In the genomic region with DNA sequence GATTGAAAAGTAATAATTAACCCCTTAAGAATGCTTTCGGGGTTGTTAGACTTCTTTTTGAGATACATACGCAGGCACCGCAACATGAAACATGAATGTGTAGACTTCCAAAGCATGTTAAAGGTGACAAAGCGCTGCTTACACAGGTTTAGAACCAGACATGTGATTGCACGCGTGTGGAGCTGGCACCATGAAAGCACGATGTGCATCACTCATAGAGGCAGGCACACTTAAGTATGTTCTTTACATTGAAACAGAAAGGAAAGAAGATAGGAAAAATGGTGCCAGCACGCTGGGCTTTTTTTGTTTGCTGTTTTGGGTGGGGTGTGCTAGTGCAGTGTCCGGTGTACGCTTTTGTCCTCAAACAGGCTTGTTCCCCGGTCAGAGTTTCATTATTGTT, we compare ENCODE assay signal across 8 cellular contexts.
DNase-seq lines count a peak whose midpoint lies in the region; ATAC-seq and TF ChIP-seq lines count a peak whose summit lies in the region.

No MANE protein-coding gene starts in this region.

- TF ChIP-seq CTCF in CD14-positive monocyte (IDR thresholded peaks at IDR 0.05) (no peak), coronary artery (IDR thresholded peaks at IDR 0.05) (no peak)

- no peak for ATAC-seq in naive thymus-derived CD4-positive, alpha-beta T cell
- no peak for ATAC-seq in GM19324 (IDR thresholded peaks at IDR 0.05; ENCODE audit: low FRiP score, unreplicated experiment)
- ATAC-seq in GM18519 (IDR thresholded peaks at IDR 0.05; ENCODE audit: low FRiP score, unreplicated experiment) = no peak

- no peaks in the 10 kb centered on the region for H3K9me3 Mint-ChIP-seq in CD14-positive monocyte
- no peaks in the 10 kb centered on the region for H3K9me3 Mint-ChIP-seq in naive thymus-derived CD4-positive, alpha-beta T cell

- H3K27me3 ChIP-seq in MG63 = no peaks in the 10 kb centered on the region
- H3K27me3 ChIP-seq in naive thymus-derived CD4-positive, alpha-beta T cell (ENCODE audit: control insufficient read depth in 2 of 2, insufficient read depth in 2 of 2, low read length in 2 of 2) = no peaks in the 10 kb centered on the region

- H3K4me3 ChIP-seq in MG63 (peak overlapping the region; percentile 67), coronary artery (peak overlapping the region; percentile 61)
- no peak overlapping the region for H3K4me3 ChIP-seq in naive thymus-derived CD4-positive, alpha-beta T cell (ENCODE audit: low read length)

- CTCF ChIA-PET in naive thymus-derived CD4-positive, alpha-beta T cell (lab: Charles Lee) = no interaction called here

- H3K27ac Mint-ChIP-seq in CD14-positive monocyte = peak overlapping the region in 6 of 7 donors; percentile 19 to 89 (median 47)
- H3K27ac Mint-ChIP-seq in naive thymus-derived CD4-positive, alpha-beta T cell = peak overlapping the region in 8 of 9 donors; percentile 16 to 93 (median 58)

- H3K36me3 Mint-ChIP-seq in CD14-positive monocyte = peaks cover 20 to 22% of the 10 kb centered on the region in 2 donors
- peaks cover 0 to 5% (median 2%) of the 10 kb centered on the region in 5 donors for H3K36me3 Mint-ChIP-seq in naive thymus-derived CD4-positive, alpha-beta T cell

- H3K4me1 Mint-ChIP-seq in CD14-positive monocyte = peaks cover 54% of the 10 kb centered on the region
- H3K4me1 Mint-ChIP-seq in naive thymus-derived CD4-positive, alpha-beta T cell = peaks cover 25 to 76% (median 66%) of the 10 kb centered on the region in 7 donors

- DNase-seq in CD14-positive monocyte (ENCODE audit: low spot score) = peak; percentile 11
- peak; percentile 62 for DNase-seq in MG63
- DNase-seq in coronary artery (ENCODE audit: low spot score) = peak; percentile 62
- DNase-seq in naive thymus-derived CD4-positive, alpha-beta T cell = no peak
- no peak for DNase-seq in middle frontal gyrus (ENCODE audit: extremely low spot score, low spot score)
- DNase-seq in T-helper 2 cell = no peak

- peaks cover 20% of the 10 kb centered on the region for H3K36me3 ChIP-seq in MG63
- no peaks in the 10 kb centered on the region for H3K36me3 ChIP-seq in naive thymus-derived CD4-positive, alpha-beta T cell (ENCODE audit: control insufficient read depth in 2 of 3, insufficient read depth in 3 of 3, low read length in 3 of 3)

- peaks cover 0 to 3% (median 0%) of the 10 kb centered on the region in 3 donors for H3K27me3 Mint-ChIP-seq in CD14-positive monocyte (ENCODE audit: low read depth in 3 of 3)
- H3K27me3 Mint-ChIP-seq in naive thymus-derived CD4-positive, alpha-beta T cell = peaks cover 0 to 13% (median 0%) of the 10 kb centered on the region in 5 donors

- peak overlapping the region; percentile 96 to 100 for H3K27ac ChIP-seq in coronary artery
- H3K27ac ChIP-seq in naive thymus-derived CD4-positive, alpha-beta T cell (ENCODE audit: low read depth, low read length) = no peak overlapping the region

- peak overlapping the region; percentile 63 to 67 for H3K4me3 Mint-ChIP-seq in CD14-positive monocyte
- peak overlapping the region in 3 of 10 donors; percentile 15 to 34 (median 25) for H3K4me3 Mint-ChIP-seq in naive thymus-derived CD4-positive, alpha-beta T cell

- no peaks in the 10 kb centered on the region for H3K9me3 ChIP-seq in MG63
- H3K9me3 ChIP-seq in naive thymus-derived CD4-positive, alpha-beta T cell (ENCODE audit: control insufficient read depth in 2 of 3, low read length in 3 of 3) = no peaks in the 10 kb centered on the region

- intact Hi-C loops in CD14-positive monocyte (cut with micrococcal nuclease) = no loop called here
- intact Hi-C loops in naive thymus-derived CD4-positive, alpha-beta T cell (cut with micrococcal nuclease) = loop anchor here in 1 of 2 donors (5.0 kb wide), 1 partner anchor 186 kb away; the partner anchor contains the start of gene CDPF1

- POLR2A ChIA-PET in naive thymus-derived CD4-positive, alpha-beta T cell (lab: Charles Lee) = interaction anchor here (0.5 to 1.1 kb wide), 2 partner anchors 10 to 31 kb away, joined by 3 to 6 read pairs; no protein-coding TSS in a partner anchor

- peaks cover 0 to 14% of the 10 kb centered on the region in 2 donors for H3K4me1 ChIP-seq in naive thymus-derived CD4-positive, alpha-beta T cell (ENCODE audit: control insufficient read depth in 2 of 2, insufficient read depth in 2 of 2, low read length in 2 of 2)

Comparison
In these comparisons a context has a peak if more than half of its experiments do, and no peak if none do; other contexts are left out.
1. DNase-seq: peak in CD14-positive monocyte (single experiment), MG63 (single experiment) and coronary artery (single experiment); none in naive thymus-derived CD4-positive, alpha-beta T cell (0 of 9), middle frontal gyrus (single experiment) and T-helper 2 cell (0 of 5).